In genomic region chr11:64632654-64633053, GRCh38 we compare ENCODE assay signal across 34 cellular contexts.
"Had no signal": no experiment of that assay in that cellular context is flagged by ENCODE, and none has a peak within 500 bp of the region (broad histone marks: within the 10 kb centered on the region; RNA-seq: fewer than 3 reads in every experiment).

No MANE protein-coding gene starts in this region.

- H3K4me1 ChIP-seq: adrenal gland, body of pancreas, breast epithelium had no signal

- ATAC-seq: activated CD8-positive, alpha-beta T cell treated with anti-CD3 and anti-CD28 coated beads for 36 hours; activated naive CD4-positive, alpha-beta T cell treated with anti-CD3 and anti-CD28 coated beads, Interleukin-2, amount 50 U/mL, for 72 hours; activated T-cell treated with anti-CD3 and anti-CD28 coated beads, Interleukin-2, amount 50 U/mL, for 4 hours; activated T-cell treated with anti-CD3 and anti-CD28 coated beads, Interleukin-2, amount 50 U/mL, for 72 hours; activated T-helper 17 cell treated with anti-CD3 and anti-CD28 coated beads, Interleukin-2, amount 50 U/mL, for 72 hours; body of pancreas had no signal

- H3K27me3 ChIP-seq: adrenal gland, body of pancreas had no signal

- H3K4me3 ChIP-seq: adrenal gland, body of pancreas, breast epithelium had no signal

- H3K27ac ChIP-seq: adrenal gland, body of pancreas, brain microvascular endothelial cell, breast epithelium, VCaP had no signal

- H3K36me3 ChIP-seq: adrenal gland, brain microvascular endothelial cell, breast epithelium had no signal

- H3K9me3 ChIP-seq: adrenal gland, body of pancreas, breast epithelium had no signal

- DNase-seq: activated B cell treated with CpG ODN at 0.5 μM for 24 hours; activated CD4-positive, alpha-beta memory T cell treated with anti-CD3 and anti-CD28 coated beads for 36 hours; activated CD4-positive, alpha-beta T cell treated with anti-CD3 and anti-CD28 coated beads for 4 hours; activated CD4-positive, alpha-beta T cell treated with anti-CD3 and anti-CD28 coated beads, Interleukin-2, amount 10 ng/mL, durations not matched to agents 24 days and 14 days; activated CD4-positive, alpha-beta T cell treated with anti-CD3 and anti-CD28 coated beads, Interleukin-2, amount 50 U/mL, for 1 hour; activated CD4-positive, alpha-beta T cell treated with anti-CD3 and anti-CD28 coated beads, Interleukin-2, amount 50 U/mL, for 4 hours; activated CD4-positive, CD25-positive, alpha-beta regulatory T cell treated with anti-CD3 and anti-CD28 coated beads, Interleukin-2, amount 50 U/mL, for 72 hours; activated CD8-positive, alpha-beta memory T cell treated with anti-CD3 and anti-CD28 coated beads, Interleukin-2, amount 50 U/mL, for 4 hours; activated CD8-positive, alpha-beta T cell treated with anti-CD3 and anti-CD28 coated beads for 36 hours; activated effector memory CD4-positive, alpha-beta T cell treated with anti-CD3 and anti-CD28 coated beads, Interleukin-2, amount 50 U/mL, for 16 hours; activated gamma-delta T cell treated with Interleukin-2 at 50 U/mL for 16 hours; activated naive CD4-positive, alpha-beta T cell; activated naive CD4-positive, alpha-beta T cell treated with anti-CD3 and anti-CD28 coated beads for 36 hours; activated naive CD4-positive, alpha-beta T cell treated with anti-CD3 and anti-CD28 coated beads, Interleukin-2, amount 50 U/mL, for 16 hours; activated naive CD8-positive, alpha-beta T cell treated with anti-CD3 and anti-CD28 coated beads for 36 hours; activated T-cell treated with anti-CD3 and anti-CD28 coated beads for 4 hours; activated T-cell treated with anti-CD3 and anti-CD28 coated beads, Interleukin-2, amount 50 U/mL, for 1 hour; activated T-cell treated with anti-CD3 and anti-CD28 coated beads, Interleukin-2, amount 50 U/mL, for 4 hours; activated T-cell treated with anti-CD3 and anti-CD28 coated beads, Interleukin-2, amount 50 U/mL, for 72 hours; adrenal gland; amniotic stem cell; aorta; body of pancreas; brain microvascular endothelial cell; cerebellar nuclear complex; T-helper 1 cell; T-helper 2 cell; T-helper 9 cell had no signal

- FAIRE-seq: astrocyte, TTC549 had no signal
